Comparison of ENCODE assay signal across 18 cellular contexts in the genomic region with DNA sequence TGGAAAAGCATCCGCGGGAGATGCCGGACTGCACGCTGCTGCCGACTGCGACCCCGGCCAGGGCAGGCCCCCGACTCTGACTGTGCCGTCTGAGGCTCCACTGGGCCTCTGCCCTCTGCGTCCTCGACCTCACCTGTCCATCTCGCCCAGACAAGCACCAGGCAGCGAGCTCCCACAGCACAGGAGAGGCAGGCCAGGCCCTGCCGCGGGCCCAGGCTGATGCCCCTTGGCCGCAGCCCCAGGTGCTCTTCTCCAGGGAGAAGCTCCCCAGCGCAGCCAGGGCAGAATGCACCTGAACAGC.
"Had no signal": no experiment of that assay in that cellular context is flagged by ENCODE, and none has a peak within 500 bp of the region (broad histone marks: within the 10 kb centered on the region; RNA-seq: fewer than 3 reads in every experiment).

No MANE protein-coding gene starts in this region.

- H3K4me1 Mint-ChIP-seq: activated CD4-positive, alpha-beta T cell treated with anti-CD3 and anti-CD28 coated beads for 36 hours had no signal

- H3K4me3 Mint-ChIP-seq: activated CD4-positive, alpha-beta T cell treated with anti-CD3 and anti-CD28 coated beads for 36 hours; activated CD8-positive, alpha-beta T cell treated with anti-CD3 and anti-CD28 coated beads for 36 hours; activated naive CD8-positive, alpha-beta T cell treated with anti-CD3 and anti-CD28 coated beads, Interleukin-2, amount 50 U/mL, for 24 hours; endodermal cell; mesothelial cell of epicardium; T-helper 1 cell treated with Interleukin-12 subunit alpha and Interleukin-12 subunit beta and Interleukin-4 antibody, amounts not matched to agents 30 μg/mL and 1 μg/mL, for 36 hours had no signal

- H3K4me1 ChIP-seq: gastroesophageal sphincter, lower lobe of right lung, sigmoid colon had no signal

- H3K9me3 ChIP-seq: gastroesophageal sphincter, heart right ventricle, lower lobe of right lung, psoas muscle, sigmoid colon, tibial nerve, vagina had no signal

- DNase-seq: activated CD4-positive, alpha-beta T cell treated with anti-CD3 and anti-CD28 coated beads for 36 hours; activated CD8-positive, alpha-beta T cell treated with anti-CD3 and anti-CD28 coated beads for 36 hours; activated naive CD4-positive, alpha-beta T cell; activated naive CD8-positive, alpha-beta T cell treated with anti-CD3 and anti-CD28 coated beads, Interleukin-2, amount 50 U/mL, for 24 hours; activated T-cell treated with anti-CD3 and anti-CD28 coated beads, Interleukin-2, amount 50 U/mL, for 48 hours; erythroblast; heart right ventricle; left cardiac atrium; lower lobe of right lung; psoas muscle; sigmoid colon; stimulated activated CD4-positive, alpha-beta T cell treated with anti-CD3 and anti-CD28 coated beads, Interleukin-1b, Interleukin-23, amount 100 ng/mL, for 48 hours had no signal

- H3K9me3 Mint-ChIP-seq: activated CD8-positive, alpha-beta T cell treated with anti-CD3 and anti-CD28 coated beads for 36 hours; activated naive CD8-positive, alpha-beta T cell treated with anti-CD3 and anti-CD28 coated beads, Interleukin-2, amount 50 U/mL, for 24 hours; endodermal cell; mesothelial cell of epicardium; T-helper 1 cell treated with Interleukin-12 subunit alpha and Interleukin-12 subunit beta and Interleukin-4 antibody, amounts not matched to agents 30 μg/mL and 1 μg/mL, for 36 hours had no signal

- H3K27me3 Mint-ChIP-seq: activated CD4-positive, alpha-beta T cell treated with anti-CD3 and anti-CD28 coated beads for 36 hours; activated CD8-positive, alpha-beta T cell treated with anti-CD3 and anti-CD28 coated beads for 36 hours; activated naive CD8-positive, alpha-beta T cell treated with anti-CD3 and anti-CD28 coated beads, Interleukin-2, amount 50 U/mL, for 24 hours had no signal

- H3K27me3 ChIP-seq: gastroesophageal sphincter, heart right ventricle, sigmoid colon, tibial nerve, vagina had no signal

- ATAC-seq: activated CD4-positive, alpha-beta T cell treated with anti-CD3 and anti-CD28 coated beads for 36 hours; activated naive CD8-positive, alpha-beta T cell treated with anti-CD3 and anti-CD28 coated beads, Interleukin-2, amount 50 U/mL, for 24 hours; gastroesophageal sphincter; left cardiac atrium; psoas muscle had no signal

- H3K27ac Mint-ChIP-seq: activated CD4-positive, alpha-beta T cell treated with anti-CD3 and anti-CD28 coated beads for 36 hours; activated CD8-positive, alpha-beta T cell treated with anti-CD3 and anti-CD28 coated beads for 36 hours; activated naive CD8-positive, alpha-beta T cell treated with anti-CD3 and anti-CD28 coated beads, Interleukin-2, amount 50 U/mL, for 24 hours; endodermal cell; T-helper 1 cell treated with Interleukin-12 subunit alpha and Interleukin-12 subunit beta and Interleukin-4 antibody, amounts not matched to agents 30 μg/mL and 1 μg/mL, for 36 hours had no signal

- H3K4me3 ChIP-seq: gastroesophageal sphincter, heart right ventricle, lower lobe of right lung, psoas muscle, sigmoid colon, tibial nerve, vagina had no signal

- H3K27ac ChIP-seq: gastroesophageal sphincter, heart right ventricle, lower lobe of right lung, sigmoid colon, tibial nerve, vagina had no signal
